In the genomic region with DNA sequence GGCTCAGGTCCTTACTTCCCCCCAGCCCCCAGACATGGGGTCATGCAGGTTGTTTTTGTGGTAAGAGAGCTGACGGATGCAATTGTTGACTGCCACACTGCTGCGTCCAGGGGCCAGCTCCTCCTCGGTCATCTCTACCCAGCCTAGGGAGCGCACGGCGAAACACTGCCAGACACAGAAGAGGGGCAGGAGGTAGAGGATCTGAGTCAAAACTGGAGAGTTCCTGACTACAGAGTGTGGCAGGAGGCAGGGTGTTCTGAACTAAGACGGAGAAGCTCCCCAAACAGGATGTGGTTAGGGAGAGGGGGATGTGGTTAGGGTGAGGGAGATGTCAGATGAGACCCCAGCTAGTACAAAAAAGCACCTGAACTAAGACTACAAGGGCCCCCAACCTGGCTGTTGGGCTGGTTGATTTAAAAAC, we compare ENCODE assay signal across 8 cellular contexts. TPM values are rescaled to one million over a fixed set of nuclear protein-coding genes. Genes with fewer than 3 reads are reported as not detected.
DNase-seq lines count a peak whose midpoint lies in the region; ATAC-seq, FAIRE-seq and TF ChIP-seq lines count a peak whose summit lies in the region.

No MANE protein-coding gene starts in this region.

- H3K36me3 Mint-ChIP-seq in activated T-helper 17 cell treated with anti-CD3 and anti-CD28 coated beads, Interleukin-2, amount 50 U/mL, for 72 hours (ENCODE audit: low read depth), result peaks cover 35% of the 10 kb centered on the region

- H3K4me3 ChIP-seq in GM12865 (ENCODE audit: low read depth, low read length), result peak overlapping the region; percentile 11

- peaks cover 53% of the 10 kb centered on the region for H3K4me1 Mint-ChIP-seq in activated T-helper 17 cell treated with anti-CD3 and anti-CD28 coated beads, Interleukin-2, amount 50 U/mL, for 72 hours

- ATAC-seq in HG02571 (IDR thresholded peaks at IDR 0.05; ENCODE audit: unreplicated experiment), result peak; percentile 80
- ATAC-seq in activated T-helper 17 cell treated with anti-CD3 and anti-CD28 coated beads, Interleukin-2, amount 50 U/mL, for 72 hours (replicated peaks), result peak; percentile 95

- H3K9me3 Mint-ChIP-seq in activated T-helper 17 cell treated with anti-CD3 and anti-CD28 coated beads, Interleukin-2, amount 50 U/mL, for 72 hours, result no peaks in the 10 kb centered on the region

- TF ChIP-seq CTCF in GM12865 (IDR thresholded peaks at IDR 0.05; ENCODE audit: insufficient read depth, low read depth, low read length, missing control alignments) (no peak), D721Med (IDR thresholded peaks at IDR 0.05; ENCODE audit: insufficient read depth, missing control alignments) (no peak)

- DNase-seq in GM12865 (ENCODE audit: low read depth) (peak; percentile 89), NAMALWA (ENCODE audit: low spot score) (peak; percentile 66), D721Med (ENCODE audit: insufficient read length, low spot score) (no peak), NCI-H2227 (lab: John Stamatoyannopoulos, UW; ENCODE audit: unreplicated experiment) (no peak), NCI-H146 treated with DMSO at 0.1 percent for 48 hours (lab: John Stamatoyannopoulos, UW; ENCODE audit: unreplicated experiment) (no peak)
- peak in 2 of 3 experiments; percentile 33 to 45 for DNase-seq in stimulated activated CD4-positive, alpha-beta T cell treated with anti-CD3 and anti-CD28 coated beads, TNF-alpha, amount 100 ng/mL, for 4 hours (ENCODE audit: low read depth in 3 of 3)

- FAIRE-seq in D721Med (lab: Jason Lieb, UNC), result no peak

- H3K27ac Mint-ChIP-seq in activated T-helper 17 cell treated with anti-CD3 and anti-CD28 coated beads, Interleukin-2, amount 50 U/mL, for 72 hours, result peak overlapping the region; percentile 98

- peak overlapping the region; percentile 91 for H3K4me3 Mint-ChIP-seq in activated T-helper 17 cell treated with anti-CD3 and anti-CD28 coated beads, Interleukin-2, amount 50 U/mL, for 72 hours

- H3K27me3 Mint-ChIP-seq in activated T-helper 17 cell treated with anti-CD3 and anti-CD28 coated beads, Interleukin-2, amount 50 U/mL, for 72 hours, result no peaks in the 10 kb centered on the region

RNA-seq across cellular contexts. Expression of a gene that starts 12.3 kb away (rescaled TPM):
- 10 to 100 TPM; 12.9 to 15.2 TPM for total RNA-seq in activated T-helper 17 cell treated with anti-CD3 and anti-CD28 coated beads, Interleukin-2, amount 50 U/mL, for 72 hours

RNA-seq across cellular contexts. Expression of a gene that starts 16.3 kb away (rescaled TPM):
- total RNA-seq in activated T-helper 17 cell treated with anti-CD3 and anti-CD28 coated beads, Interleukin-2, amount 50 U/mL, for 72 hours, result 10 to 100 TPM; 46.1 to 62.5 TPM

RNA-seq across cellular contexts. Expression of a gene that starts 38.2 kb away (rescaled TPM):
- 1 to 10 TPM in 1 of 2 donors, under 1 TPM in 1; 0.58 to 1.3 TPM for total RNA-seq in activated T-helper 17 cell treated with anti-CD3 and anti-CD28 coated beads, Interleukin-2, amount 50 U/mL, for 72 hours

Comparison
In these comparisons a context has a peak if more than half of its experiments do, and no peak if none do; other contexts are left out.
1. DNase-seq: peak in GM12865 (single experiment), NAMALWA (single experiment) and stimulated activated CD4-positive, alpha-beta T cell treated with anti-CD3 and anti-CD28 coated beads, TNF-alpha, amount 100 ng/mL, for 4 hours (2 of 3); none in D721Med (single experiment), NCI-H2227 (single experiment) and NCI-H146 treated with DMSO at 0.1 percent for 48 hours (single experiment).